In genomic region chr17:75511610-75512575, GRCh38 we compare ENCODE assay signal across 12 cellular contexts. TPM values are rescaled to one million over a fixed set of nuclear protein-coding genes. Genes with fewer than 3 reads are reported as not detected.
DNase-seq lines count a peak whose midpoint lies in the region; ATAC-seq and TF ChIP-seq lines count a peak whose summit lies in the region.
"Had no signal": no experiment of that assay in that cellular context is flagged by ENCODE, and none has a peak within 500 bp of the region (broad histone marks: within the 10 kb centered on the region; RNA-seq: fewer than 3 reads in every experiment).

No MANE protein-coding gene starts in this region.

- TF ChIP-seq CTCF in body of pancreas (IDR thresholded peaks at IDR 0.05): no peak

- 42 to 47% methylated on average over 10 to 13 of the region's 13 CpGs for WGBS in body of pancreas, 2 donors

- H3K4me1 Mint-ChIP-seq in stimulated activated memory B cell treated with anti-CD40 and anti-IgM and Interleukin-4, amounts not matched to agents 10 μg/mL and 1 μg/mL and 100 μg/mL, for 72 hours: peaks cover 2% of the 10 kb centered on the region
- H3K4me1 Mint-ChIP-seq in activated T-cell treated with anti-CD3 and anti-CD28 coated beads, Interleukin-2, amount 50 U/mL, for 4 hours (ENCODE audit: low read depth): no peaks in the 10 kb centered on the region
- H3K4me1 Mint-ChIP-seq: activated naive CD4-positive, alpha-beta T cell treated with anti-CD3 and anti-CD28 coated beads, Interleukin-2, amount 10 ng/mL, durations not matched to agents 7 days and 5 days had no signal

- H3K27ac ChIP-seq in body of pancreas: peak overlapping the region in 3 of 4 donors; percentile 25 to 44 (median 35)

- H3K9me3 ChIP-seq in body of pancreas: no peaks in the 10 kb centered on the region

- no peaks in the 10 kb centered on the region for H3K27me3 Mint-ChIP-seq in stimulated activated memory B cell treated with anti-CD40 and anti-IgM and Interleukin-4, amounts not matched to agents 10 μg/mL and 1 μg/mL and 100 μg/mL, for 72 hours
- peaks cover 3% of the 10 kb centered on the region for H3K27me3 Mint-ChIP-seq in activated T-cell treated with anti-CD3 and anti-CD28 coated beads, Interleukin-2, amount 50 U/mL, for 4 hours (ENCODE audit: low read depth)

- H3K27me3 ChIP-seq in body of pancreas: no peaks in the 10 kb centered on the region

- H3K36me3 Mint-ChIP-seq in stimulated activated memory B cell treated with anti-CD40 and anti-IgM and Interleukin-4, amounts not matched to agents 10 μg/mL and 1 μg/mL and 100 μg/mL, for 72 hours: no peaks in the 10 kb centered on the region
- no peaks in the 10 kb centered on the region for H3K36me3 Mint-ChIP-seq in activated T-cell treated with anti-CD3 and anti-CD28 coated beads, Interleukin-2, amount 50 U/mL, for 4 hours (ENCODE audit: insufficient read depth)
- H3K36me3 Mint-ChIP-seq: activated naive CD4-positive, alpha-beta T cell treated with anti-CD3 and anti-CD28 coated beads, Interleukin-2, amount 10 ng/mL, durations not matched to agents 7 days and 5 days had no signal

- TF ChIP-seq POLR2A in body of pancreas (IDR thresholded peaks at IDR 0.05): no peak

- ATAC-seq in body of pancreas (no peak), GM18520 (IDR thresholded peaks at IDR 0.05; ENCODE audit: unreplicated experiment) (no peak), GM19023 (IDR thresholded peaks at IDR 0.05; ENCODE audit: unreplicated experiment) (no peak)
- ATAC-seq in stimulated activated memory B cell treated with anti-CD40 and anti-IgM and Interleukin-4, amounts not matched to agents 10 μg/mL and 1 μg/mL and 100 μg/mL, for 72 hours: no peak
- ATAC-seq in activated T-cell treated with anti-CD3 and anti-CD28 coated beads, Interleukin-2, amount 50 U/mL, for 4 hours: no peak
- ATAC-seq: PC-3 had no signal

- intact Hi-C loops in body of pancreas (cut with DNase I): no loop called here

- peaks cover 53% of the 10 kb centered on the region for H3K4me1 ChIP-seq in body of pancreas

- no peaks in the 10 kb centered on the region for H3K36me3 ChIP-seq in body of pancreas (replicated peaks in 1 of 2; ENCODE audit: insufficient read depth in 1 of 2, low read depth in 2 of 2)

- DNase-seq in HT-29 (ENCODE audit: low spot score) (peak; percentile 50), body of pancreas (peak; percentile 58 to 83 (median 72)), kidney tubule cell (ENCODE audit: low spot score) (peak; percentile 53), GDM1 (lab: John Stamatoyannopoulos, UW) (no peak)
- DNase-seq in activated T-cell treated with anti-CD3 and anti-CD28 coated beads, Interleukin-2, amount 50 U/mL, for 4 hours: no peak
- DNase-seq: activated CD4-positive, alpha-beta T cell treated with anti-CD3 and anti-CD28 coated beads for 1 hour; activated naive CD4-positive, alpha-beta T cell treated with anti-CD3 and anti-CD28 coated beads, Interleukin-2, amount 10 ng/mL, durations not matched to agents 7 days and 5 days; MV-4-11; PC-3 had no signal

- H3K27ac Mint-ChIP-seq in stimulated activated memory B cell treated with anti-CD40 and anti-IgM and Interleukin-4, amounts not matched to agents 10 μg/mL and 1 μg/mL and 100 μg/mL, for 72 hours: peak overlapping the region; percentile 50
- H3K27ac Mint-ChIP-seq: activated naive CD4-positive, alpha-beta T cell treated with anti-CD3 and anti-CD28 coated beads, Interleukin-2, amount 10 ng/mL, durations not matched to agents 7 days and 5 days had no signal

- no peak overlapping the region for H3K4me3 Mint-ChIP-seq in stimulated activated memory B cell treated with anti-CD40 and anti-IgM and Interleukin-4, amounts not matched to agents 10 μg/mL and 1 μg/mL and 100 μg/mL, for 72 hours
- H3K4me3 Mint-ChIP-seq in activated T-cell treated with anti-CD3 and anti-CD28 coated beads, Interleukin-2, amount 50 U/mL, for 4 hours: no peak overlapping the region
- H3K4me3 Mint-ChIP-seq: activated naive CD4-positive, alpha-beta T cell treated with anti-CD3 and anti-CD28 coated beads, Interleukin-2, amount 10 ng/mL, durations not matched to agents 7 days and 5 days had no signal

- no peak overlapping the region for H3K4me3 ChIP-seq in body of pancreas

- no peaks in the 10 kb centered on the region for H3K9me3 Mint-ChIP-seq in stimulated activated memory B cell treated with anti-CD40 and anti-IgM and Interleukin-4, amounts not matched to agents 10 μg/mL and 1 μg/mL and 100 μg/mL, for 72 hours
- H3K9me3 Mint-ChIP-seq in activated T-cell treated with anti-CD3 and anti-CD28 coated beads, Interleukin-2, amount 50 U/mL, for 4 hours: no peaks in the 10 kb centered on the region
- H3K9me3 Mint-ChIP-seq: activated naive CD4-positive, alpha-beta T cell treated with anti-CD3 and anti-CD28 coated beads, Interleukin-2, amount 10 ng/mL, durations not matched to agents 7 days and 5 days had no signal

RNA-seq across cellular contexts. Expression of gene CASKIN2, which starts 3.4 kb away (rescaled TPM):
- 12.3 and 13.6 TPM in 2 replicates for total RNA-seq in HT-29 (2014; rRNA removed; shearing (Covaris generic))
- total RNA-seq in body of pancreas: 10 to 100 TPM in 1 of 2 donors, 1 to 10 TPM in 1; 9.1 to 16.2 TPM
- 1 to 10 TPM; 4.3 to 6.0 (median 5.9) TPM for total RNA-seq in activated T-cell treated with anti-CD3 and anti-CD28 coated beads, Interleukin-2, amount 50 U/mL, for 4 hours

RNA-seq across cellular contexts. Expression of gene TSEN54, which starts 4.4 kb away (rescaled TPM):
- 108 and 134 TPM in 2 replicates for total RNA-seq in HT-29 (2014; rRNA removed; shearing (Covaris generic))
- total RNA-seq in body of pancreas: 100 to 1,000 TPM in 1 of 2 donors, 10 to 100 TPM in 1; 63.8 to 123 TPM
- total RNA-seq in activated T-cell treated with anti-CD3 and anti-CD28 coated beads, Interleukin-2, amount 50 U/mL, for 4 hours: 10 to 100 TPM; 64.1 to 76.2 (median 71.5) TPM

RNA-seq across cellular contexts. Expression of gene LLGL2, which starts 13.6 kb away (rescaled TPM):
- total RNA-seq in HT-29 (2014; rRNA removed; shearing (Covaris generic)): 162 and 184 TPM in 2 replicates
- 100 to 1,000 TPM; 113 to 251 TPM for total RNA-seq in body of pancreas
- 10 to 100 TPM in 2 of 3 donors, 1 to 10 TPM in 1; 9.5 to 14.1 (median 10.2) TPM for total RNA-seq in activated T-cell treated with anti-CD3 and anti-CD28 coated beads, Interleukin-2, amount 50 U/mL, for 4 hours

RNA-seq across cellular contexts. Expression of gene TMEM94, which starts 55.5 kb away (rescaled TPM):
- 34.9 and 50.5 TPM in 2 replicates for total RNA-seq in HT-29 (2014; rRNA removed; shearing (Covaris generic))
- 100 to 1,000 TPM in 1 of 2 donors, 10 to 100 TPM in 1; 27.2 to 145 TPM for total RNA-seq in body of pancreas
- 10 to 100 TPM; 44.0 to 49.6 (median 46.6) TPM for total RNA-seq in activated T-cell treated with anti-CD3 and anti-CD28 coated beads, Interleukin-2, amount 50 U/mL, for 4 hours

Comparison
In these comparisons a context has a peak if more than half of its experiments do, and no peak if none do; other contexts are left out.
1. DNase-seq: peak in HT-29 (single experiment), body of pancreas (4 of 4) and kidney tubule cell (single experiment); none in GDM1 (single experiment) and activated T-cell treated with anti-CD3 and anti-CD28 coated beads, Interleukin-2, amount 50 U/mL, for 4 hours (single experiment).
2. RNA of gene LLGL2, which starts 13.6 kb away (total RNA-seq): 113 to 251 TPM in body of pancreas and 162 to 184 TPM in HT-29; 9.5 to 14.1 TPM in activated T-cell treated with anti-CD3 and anti-CD28 coated beads, Interleukin-2, amount 50 U/mL, for 4 hours; every median in the first group is over 4 times any median in the second.